ENCODE assay signal across 16 cellular contexts in the genomic region with DNA sequence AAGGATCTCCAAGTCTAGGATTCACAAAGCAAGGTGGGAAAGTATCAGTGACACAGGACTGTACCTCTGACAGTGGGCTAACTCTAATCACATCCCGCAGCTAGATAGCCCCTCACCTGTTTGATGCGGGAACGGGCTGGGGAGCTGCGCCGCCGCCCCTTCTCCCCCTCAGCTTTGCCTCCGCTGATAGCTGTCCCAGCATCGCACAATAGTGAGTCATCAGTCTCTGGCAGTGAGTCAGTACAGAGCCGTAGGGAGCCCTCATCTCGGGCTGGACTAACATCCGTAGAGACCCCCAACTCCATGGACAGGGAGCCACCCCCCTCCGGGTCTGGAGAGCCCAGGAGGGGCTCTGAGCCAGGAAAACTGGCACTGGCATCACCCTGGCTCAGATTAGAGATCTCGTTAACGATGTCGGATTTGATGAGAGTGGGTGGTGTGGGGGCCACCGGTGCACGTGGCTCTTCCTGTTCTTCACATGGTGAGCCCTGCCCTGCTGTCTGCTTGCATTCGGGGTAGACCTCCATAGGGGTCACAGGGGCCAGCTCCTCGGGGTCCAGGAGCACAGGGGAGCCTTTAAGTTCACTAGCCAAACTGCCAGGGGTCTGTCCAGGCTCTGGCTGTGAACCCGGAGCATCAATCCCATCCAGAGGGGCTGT. TPM values are rescaled to one million over a fixed set of nuclear protein-coding genes. Genes with fewer than 3 reads are reported as not detected.
DNase-seq lines count a peak whose midpoint lies in the region; ATAC-seq, FAIRE-seq and TF ChIP-seq lines count a peak whose summit lies in the region.
"Had no signal": no experiment of that assay in that cellular context is flagged by ENCODE, and none has a peak within 500 bp of the region (broad histone marks: within the 10 kb centered on the region; RNA-seq: fewer than 3 reads in every experiment).

No MANE protein-coding gene starts in this region.

- H3K4me2 ChIP-seq in endothelial cell of umbilical vein (ENCODE audit: insufficient read depth, low read length) = no peak overlapping the region
- H3K4me2 ChIP-seq in osteoblast (ENCODE audit: insufficient read depth, low read length) = no peak overlapping the region

- H3K27ac ChIP-seq in endothelial cell of umbilical vein (ENCODE audit: insufficient read depth, low read depth, low read length) (peak overlapping the region; percentile 38), osteoblast (ENCODE audit: low read depth, low read length) (peak overlapping the region; percentile 43)

- peak; percentile 68 for FAIRE-seq in endothelial cell of umbilical vein (lab: Jason Lieb, UNC)
- FAIRE-seq: islet of Langerhans had no signal

- H2AFZ ChIP-seq in endothelial cell of umbilical vein (ENCODE audit: low read depth, low read length) = no peak overlapping the region
- no peak overlapping the region for H2AFZ ChIP-seq in osteoblast (ENCODE audit: low read length)

- dilution Hi-C loops in endothelial cell of umbilical vein (cut with MboI; ENCODE audit: extremely low pct_ligation_motif_present, low sequenced_read_pairs) = no loop called here

- no peaks in the 10 kb centered on the region for H4K20me1 ChIP-seq in endothelial cell of umbilical vein (replicated peaks; ENCODE audit: control insufficient read depth, extremely low read depth, insufficient read depth, low read length)
- peaks cover 57% of the 10 kb centered on the region for H4K20me1 ChIP-seq in osteoblast (ENCODE audit: insufficient read depth, low read length)

- no peaks in the 10 kb centered on the region for H3K9me1 ChIP-seq in endothelial cell of umbilical vein (replicated peaks; ENCODE audit: control insufficient read depth, extremely low read depth, insufficient read depth, low read length)

- no peak for TF ChIP-seq POLR2A in endothelial cell of umbilical vein (IDR thresholded peaks at IDR 0.05; ENCODE audit: low read depth, low read length)

- H3K4me1 ChIP-seq in endothelial cell of umbilical vein (ENCODE audit: control insufficient read depth, extremely low read depth, insufficient read depth, low read length) (peaks cover 7% of the 10 kb centered on the region), osteoblast (ENCODE audit: insufficient read depth, low read length) (peaks cover 12% of the 10 kb centered on the region)

- DNase-seq in Ammon's horn (ENCODE audit: low spot score) (peak; percentile 41), RKO (ENCODE audit: low spot score) (peak; percentile 45), endothelial cell of umbilical vein (ENCODE audit: low read depth, low spot score) (peak; percentile 25), osteoblast (ENCODE audit: insufficient read length, low spot score, missing footprints) (peak; percentile 97), MG63 (no peak), NCI-H526 treated with DMSO at 0.1 percent for 48 hours (lab: John Stamatoyannopoulos, UW) (no peak), NCI-H2029 treated with DMSO at 0.1 percent for 48 hours (lab: John Stamatoyannopoulos, UW) (no peak)
- DNase-seq: activated naive CD4-positive, alpha-beta T cell treated with Interleukin-2 at 50 U/mL for 16 hours; CD8-positive, alpha-beta T cell; GF-D8; stimulated activated CD4-positive, alpha-beta T cell treated with anti-CD3 and anti-CD28 coated beads, Interleukin-4, amount 100 ng/mL, for 24 hours; stimulated activated naive CD4-positive, alpha-beta T cell treated with Interleukin-2 at 50 U/mL for 16 hours had no signal

- H3K9ac ChIP-seq in endothelial cell of umbilical vein (replicated peaks; ENCODE audit: extremely low read depth, insufficient read depth, low read length) = no peak overlapping the region

- CTCF ChIA-PET in endothelial cell of umbilical vein (lab: Charles Lee) = interaction anchor here (0.9 to 1.3 kb wide), 4 partner anchors 9 to 43 kb away, joined by 3 to 4 read pairs (median 3); a partner anchor contains a TSS

- no TSS peak for BruUV-seq in endothelial cell of umbilical vein (replicated peaks; lab: Mats Ljungman, UMichigan)

- H3K79me2 ChIP-seq in endothelial cell of umbilical vein (ENCODE audit: control insufficient read depth, insufficient read depth, low read length) (peaks cover 38% of the 10 kb centered on the region), osteoblast (ENCODE audit: insufficient read depth, low read length) (peaks cover 66% of the 10 kb centered on the region)

- no peaks in the 10 kb centered on the region for H3K9me3 ChIP-seq in endothelial cell of umbilical vein (replicated peaks; ENCODE audit: control insufficient read depth, insufficient read depth, low read length)
- no peaks in the 10 kb centered on the region for H3K9me3 ChIP-seq in osteoblast (ENCODE audit: low read depth, low read length)
- H3K9me3 ChIP-seq in MG63 = no peaks in the 10 kb centered on the region

- POLR2A ChIA-PET in endothelial cell of umbilical vein (lab: Charles Lee) = no interaction called here

- no peak for ATAC-seq in HG03135 (IDR thresholded peaks at IDR 0.05; ENCODE audit: unreplicated experiment)
- ATAC-seq: CD8-positive, alpha-beta T cell; Right ventricle myocardium inferior had no signal

- peaks cover 45 to 89% of the 10 kb centered on the region in 2 experiments for H3K36me3 ChIP-seq in endothelial cell of umbilical vein (ENCODE audit: control insufficient read depth in 2 of 2, extremely low read depth in 1 of 2, insufficient read depth in 2 of 2, low read length in 2 of 2)
- peaks cover 99% of the 10 kb centered on the region for H3K36me3 ChIP-seq in osteoblast (ENCODE audit: insufficient read depth, low read length)
- peaks cover 70% of the 10 kb centered on the region for H3K36me3 ChIP-seq in MG63

- no peaks in the 10 kb centered on the region for H3K27me3 ChIP-seq in endothelial cell of umbilical vein (ENCODE audit: control insufficient read depth in 2 of 2, insufficient read depth in 2 of 2, low read length in 2 of 2)
- H3K27me3 ChIP-seq in osteoblast (ENCODE audit: insufficient read depth, low read length) = no peaks in the 10 kb centered on the region
- H3K27me3 ChIP-seq in MG63 = no peaks in the 10 kb centered on the region

- no peak overlapping the region for H3K4me3 ChIP-seq in endothelial cell of umbilical vein (replicated peaks in 1 of 3; ENCODE audit: insufficient read depth in 1 of 3, low read depth in 1 of 3, low read length in 3 of 3)
- H3K4me3 ChIP-seq in osteoblast (ENCODE audit: insufficient read depth, low read length) = no peak overlapping the region
- no peak overlapping the region for H3K4me3 ChIP-seq in MG63

- TF ChIP-seq CTCF in endothelial cell of umbilical vein (IDR thresholded peaks at IDR 0.05; ENCODE audit: extremely low read depth in 1 of 2, insufficient read depth in 1 of 2, low read depth in 1 of 2, low read length in 2 of 2) (no peak), osteoblast (IDR thresholded peaks at IDR 0.05; ENCODE audit: extremely low read depth, low read depth, low read length) (no peak)

- intact Hi-C loops in endothelial cell of umbilical vein (cut with micrococcal nuclease) = no loop called here

RNA-seq across cellular contexts. Expression of a gene that starts 10.9 kb away (rescaled TPM):
- total RNA-seq in endothelial cell of umbilical vein (106 and 120 TPM in 2 replicates), osteoblast (24.6 and 28.6 TPM in 2 replicates)
- polyA plus RNA-seq in endothelial cell of umbilical vein = 11.5 and 15.1 TPM in 2 replicates
- polyA plus RNA-seq in endothelial cell of umbilical vein (2011; cell fraction: cytosol; rRNA removed) = 23.2 and 26.0 TPM in 2 replicates
- 85.9 and 110 TPM in 2 replicates for polyA plus RNA-seq in endothelial cell of umbilical vein (2011; cell fraction: nucleus; rRNA removed)
- polyA plus RNA-seq in endothelial cell of umbilical vein (2012) = 40.1 and 45.3 TPM in 2 replicates
- polyA minus RNA-seq in endothelial cell of umbilical vein = 46.9 and 49.0 TPM in 2 replicates
- polyA minus RNA-seq in endothelial cell of umbilical vein (2011; cell fraction: cytosol; rRNA and poly(A)+ RNA removed) = 31.9 TPM
- polyA minus RNA-seq in endothelial cell of umbilical vein (2011; cell fraction: nucleus; rRNA and poly(A)+ RNA removed) = 43.5 and 55.7 TPM in 2 replicates
- total RNA-seq in MG63 (2014; rRNA removed; shearing (Covaris generic); ENCODE audit: low replicate concordance) = 8.6 and 11.7 TPM in 2 replicates

RNA-seq across cellular contexts. Expression of a gene that starts 20.1 kb away (rescaled TPM):
- total RNA-seq in endothelial cell of umbilical vein (2.3 and 2.6 TPM in 2 replicates), osteoblast (0.72 and 0.88 TPM in 2 replicates)
- polyA plus RNA-seq in endothelial cell of umbilical vein = 2.2 and 2.7 TPM in 2 replicates
- 1.7 and 2.1 TPM in 2 replicates for polyA plus RNA-seq in endothelial cell of umbilical vein (2011; cell fraction: cytosol; rRNA removed)
- 1.6 and 2.2 TPM in 2 replicates for polyA plus RNA-seq in endothelial cell of umbilical vein (2011; cell fraction: nucleus; rRNA removed)
- polyA plus RNA-seq in endothelial cell of umbilical vein (2012) = 2.0 and 2.6 TPM in 2 replicates
- 1.5 TPM in 1 of 2 replicates, not detected in the other for polyA minus RNA-seq in endothelial cell of umbilical vein
- polyA minus RNA-seq in endothelial cell of umbilical vein (2011; cell fraction: cytosol; rRNA and poly(A)+ RNA removed) = 2.7 TPM
- polyA minus RNA-seq in endothelial cell of umbilical vein (2011; cell fraction: nucleus; rRNA and poly(A)+ RNA removed) = 0.63 TPM in 1 of 2 replicates, not detected in the other
- total RNA-seq in MG63 (2014; rRNA removed; shearing (Covaris generic); ENCODE audit: low replicate concordance) = 0.16 TPM in 1 of 2 replicates, not detected in the other

RNA-seq across cellular contexts. Expression of a gene that starts 31.1 kb away (rescaled TPM):
- total RNA-seq in endothelial cell of umbilical vein = 50.0 and 54.9 TPM in 2 replicates
- polyA plus RNA-seq in endothelial cell of umbilical vein = 52.1 and 59.5 TPM in 2 replicates
- polyA plus RNA-seq in endothelial cell of umbilical vein (2011; cell fraction: cytosol; rRNA removed) = 58.4 and 63.5 TPM in 2 replicates
- 49.4 and 50.8 TPM in 2 replicates for polyA plus RNA-seq in endothelial cell of umbilical vein (2011; cell fraction: nucleus; rRNA removed)
- polyA plus RNA-seq in endothelial cell of umbilical vein (2012) = 49.7 and 56.2 TPM in 2 replicates
- polyA minus RNA-seq in endothelial cell of umbilical vein = 47.0 and 53.3 TPM in 2 replicates
- polyA minus RNA-seq in endothelial cell of umbilical vein (2011; cell fraction: cytosol; rRNA and poly(A)+ RNA removed) = 40.7 TPM
- polyA minus RNA-seq in endothelial cell of umbilical vein (2011; cell fraction: nucleus; rRNA and poly(A)+ RNA removed) = 17.3 and 22.1 TPM in 2 replicates
- total RNA-seq in osteoblast = 81.3 and 89.0 TPM in 2 replicates
- 76.4 and 102 TPM in 2 replicates for total RNA-seq in MG63 (2014; rRNA removed; shearing (Covaris generic); ENCODE audit: low replicate concordance)

RNA-seq across cellular contexts. Expression of a gene that starts 44.9 kb away (rescaled TPM):
- total RNA-seq in endothelial cell of umbilical vein (3.3 and 3.9 TPM in 2 replicates), osteoblast (under 0.01 TPM in 1 of 2 replicates, not detected in the other)
- 2.9 and 4.2 TPM in 2 replicates for polyA plus RNA-seq in endothelial cell of umbilical vein
- 1.7 and 3.0 TPM in 2 replicates for polyA plus RNA-seq in endothelial cell of umbilical vein (2011; cell fraction: cytosol; rRNA removed)
- polyA plus RNA-seq in endothelial cell of umbilical vein (2011; cell fraction: nucleus; rRNA removed) = 1.4 and 1.8 TPM in 2 replicates
- 1.7 and 2.6 TPM in 2 replicates for polyA plus RNA-seq in endothelial cell of umbilical vein (2012)
- 1.5 and 3.0 TPM in 2 replicates for polyA minus RNA-seq in endothelial cell of umbilical vein
- polyA minus RNA-seq in endothelial cell of umbilical vein (2011; cell fraction: cytosol; rRNA and poly(A)+ RNA removed) = not detected
- polyA minus RNA-seq in endothelial cell of umbilical vein (2011; cell fraction: nucleus; rRNA and poly(A)+ RNA removed) = 1.3 and 1.5 TPM in 2 replicates
- total RNA-seq in MG63 (2014; rRNA removed; shearing (Covaris generic); ENCODE audit: low replicate concordance) = not detected in 2 replicates
- total RNA-seq: activated CD8-positive, alpha-beta memory T cell treated with anti-CD3 and anti-CD28 coated beads for 36 hours had no signal

RNA-seq across cellular contexts. Expression of a gene that starts 50.5 kb away (rescaled TPM):
- total RNA-seq in endothelial cell of umbilical vein (0.22 and 0.42 TPM in 2 replicates), osteoblast (under 0.01 and 0.29 TPM in 2 replicates)
- polyA plus RNA-seq in endothelial cell of umbilical vein = 0.06 and 0.07 TPM in 2 replicates
- 0.06 and 0.08 TPM in 2 replicates for polyA plus RNA-seq in endothelial cell of umbilical vein (2011; cell fraction: cytosol; rRNA removed)
- polyA plus RNA-seq in endothelial cell of umbilical vein (2011; cell fraction: nucleus; rRNA removed) = 0.22 and 0.50 TPM in 2 replicates
- polyA plus RNA-seq in endothelial cell of umbilical vein (2012) = 0.26 and 0.31 TPM in 2 replicates
- 0.06 and 0.12 TPM in 2 replicates for polyA minus RNA-seq in endothelial cell of umbilical vein
- polyA minus RNA-seq in endothelial cell of umbilical vein (2011; cell fraction: cytosol; rRNA and poly(A)+ RNA removed) = 2.7 TPM
- 0.19 and 0.24 TPM in 2 replicates for polyA minus RNA-seq in endothelial cell of umbilical vein (2011; cell fraction: nucleus; rRNA and poly(A)+ RNA removed)
- 0.13 TPM in 1 of 2 replicates, not detected in the other for total RNA-seq in MG63 (2014; rRNA removed; shearing (Covaris generic); ENCODE audit: low replicate concordance)

Comparison
In these comparisons a context has a peak if more than half of its experiments do, and no peak if none do; other contexts are left out.
1. DNase-seq: peak in Ammon's horn (single experiment), RKO (single experiment), endothelial cell of umbilical vein (single experiment) and osteoblast (single experiment); none in MG63 (single experiment), NCI-H526 treated with DMSO at 0.1 percent for 48 hours (single experiment) and NCI-H2029 treated with DMSO at 0.1 percent for 48 hours (single experiment).